ENCODE assay signal across 1 cellular context in the genomic region with DNA sequence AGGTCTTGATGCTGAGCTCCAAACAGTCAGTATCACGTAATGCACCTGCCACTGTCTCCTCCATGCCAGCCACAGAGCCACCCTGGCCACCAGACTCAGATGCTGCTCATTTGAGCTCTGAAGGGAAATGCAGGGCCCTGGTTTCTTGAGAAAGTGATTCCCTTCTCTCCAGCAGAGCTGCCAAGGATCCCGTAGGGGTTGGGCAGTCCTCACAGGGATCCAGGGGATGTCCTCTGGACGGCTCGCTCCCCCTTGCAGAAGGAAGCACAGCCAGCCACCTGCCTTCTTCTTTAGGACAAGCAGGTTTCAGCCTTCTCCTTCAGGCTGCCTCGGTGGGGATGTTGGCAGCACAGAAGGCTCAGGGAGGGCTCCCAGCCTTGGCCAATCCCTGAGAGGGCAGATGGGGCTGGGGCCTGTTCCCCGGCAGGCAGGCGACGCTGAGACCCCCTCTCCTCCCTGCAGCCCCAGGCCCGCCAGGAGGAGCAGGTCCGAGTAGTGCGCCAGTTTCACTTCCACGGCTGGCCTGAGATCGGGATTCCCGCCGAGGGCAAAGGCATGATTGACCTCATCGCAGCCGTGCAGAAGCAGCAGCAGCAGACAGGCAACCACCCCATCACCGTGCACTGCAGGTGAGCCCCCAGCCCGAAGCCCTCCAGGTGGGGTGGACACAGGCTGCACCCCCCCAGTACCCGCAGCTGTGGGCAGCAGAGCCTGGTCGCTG.
TF ChIP-seq lines count a peak whose summit lies in the region.

No MANE protein-coding gene starts in this region.

TF ChIP-seq in HepG2, 621 proteins besides CTCF, POLR2A, EP300 and RAD21:
- no peak for TF ChIP-seq ZNF766 (CRISPR knock-in tag; IDR thresholded peaks at IDR 0.05; ENCODE audit: borderline replicate concordance)
- TF ChIP-seq SMARCC2 (IDR thresholded peaks at IDR 0.05): no peak
